32 cellular contexts compared by ENCODE assay signal in the genomic region with DNA sequence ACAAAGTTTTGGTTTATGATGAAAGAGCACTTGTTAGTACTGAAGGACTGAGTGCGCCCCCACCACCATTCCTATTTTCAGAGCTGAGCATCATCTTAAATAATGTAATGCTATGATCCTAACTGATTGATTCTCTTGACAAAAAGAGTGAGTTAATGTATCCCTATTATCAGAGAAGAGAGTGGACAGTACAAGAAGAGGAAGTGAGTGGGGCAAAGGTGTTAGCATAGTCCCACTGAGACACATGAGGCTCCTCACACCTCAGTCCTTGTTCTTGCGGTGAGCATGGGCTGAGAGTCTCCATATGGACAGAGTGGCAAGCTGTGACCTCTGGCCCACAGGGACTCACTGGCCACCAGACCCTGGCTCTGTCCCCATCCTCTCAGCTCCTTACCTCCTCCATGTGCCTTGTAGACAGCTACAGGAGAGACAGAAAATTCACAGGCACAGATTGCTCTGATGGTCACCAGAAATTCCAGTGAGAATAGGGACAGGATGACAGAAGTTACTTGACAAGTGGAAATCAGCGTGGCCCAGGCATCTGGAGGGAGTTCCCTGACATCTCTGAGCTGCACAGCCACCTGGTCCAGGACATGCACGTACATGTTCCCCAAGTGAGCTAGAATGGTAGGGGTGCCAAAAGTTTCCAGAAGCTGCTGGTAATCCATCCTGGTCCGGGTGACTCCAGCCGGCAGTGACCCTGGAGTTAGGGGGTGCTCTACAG. TPM values are rescaled to one million over a fixed set of nuclear protein-coding genes. Genes with fewer than 3 reads are reported as not detected.
DNase-seq lines count a peak whose midpoint lies in the region; ATAC-seq and TF ChIP-seq lines count a peak whose summit lies in the region.
"Had no signal": no experiment of that assay in that cellular context is flagged by ENCODE, and none has a peak within 500 bp of the region (broad histone marks: within the 10 kb centered on the region; RNA-seq: fewer than 3 reads in every experiment).

No MANE protein-coding gene starts in this region.

- 87 to 92% methylated on average over 6 of the region's 6 CpGs for WGBS in GM23248 (ENCODE audit: low coverage in 1 of 2, low lambda C conversion rate in 2 of 2, missing lambda C conversion rate in 2 of 2), 2 experiments

- H2AFZ ChIP-seq in GM23248 = no peak overlapping the region

- peaks cover 27% of the 10 kb centered on the region for H3K36me3 Mint-ChIP-seq in activated CD8-positive, alpha-beta T cell treated with anti-CD3 and anti-CD28 coated beads for 36 hours (ENCODE audit: low read depth)

- intact Hi-C loops in activated CD8-positive, alpha-beta T cell treated with anti-CD3 and anti-CD28 coated beads for 36 hours (cut with micrococcal nuclease) = no loop called here
- intact Hi-C loops in lower lobe of right lung (cut with DNase I) = no loop called here

- no peaks in the 10 kb centered on the region for H3K27me3 ChIP-seq in BLaER1 treated with 17β-estradiol and CSF1 and Interleukin-3, amounts not matched to agents 10 nM and 100 nM
- H3K27me3 ChIP-seq in lower lobe of right lung (ENCODE audit: low read depth) (no peaks in the 10 kb centered on the region), GM23248 (replicated peaks; ENCODE audit: insufficient read depth) (no peaks in the 10 kb centered on the region)
- H3K27me3 ChIP-seq: thyroid gland, uterus had no signal

- DNase-seq in NCI-H2171 treated with DMSO at 0.1 percent for 48 hours (lab: John Stamatoyannopoulos, UW) (peak; percentile 36), NCI-H2171 (lab: John Stamatoyannopoulos, UW) (no peak), lower lobe of right lung (no peak), NCI-H82 (lab: John Stamatoyannopoulos, UW) (no peak), GM23248 (no peak)
- DNase-seq in activated CD8-positive, alpha-beta T cell treated with anti-CD3 and anti-CD28 coated beads for 36 hours = no peak
- DNase-seq: 8988T; activated CD8-positive, alpha-beta memory T cell treated with anti-CD3 and anti-CD28 coated beads, Interleukin-2, amount 50 U/mL, for 48 hours; activated naive CD8-positive, alpha-beta T cell treated with anti-CD3 and anti-CD28 coated beads for 36 hours; anterior cingulate cortex; H7; hippocampal formation; KG1; left cardiac atrium; MM.1S; NCI-H1417; NCI-H2029 treated with DMSO at 0.1 percent for 48 hours; NCI-H226; NCI-H526 treated with DMSO at 0.1 percent for 48 hours; PC-3; SHP77 treated with DMSO at 0.1 percent for 48 hours; T-helper 9 cell; thyroid gland; uterus; WERI-Rb-1 had no signal

- peaks cover 12 to 27% (median 21%) of the 10 kb centered on the region in 10 experiments for H3K4me1 ChIP-seq in BLaER1 treated with 17β-estradiol and CSF1 and Interleukin-3, amounts not matched to agents 10 nM and 100 nM
- H3K4me1 ChIP-seq in lower lobe of right lung (peaks cover 12% of the 10 kb centered on the region), GM23248 (ENCODE audit: insufficient read depth) (peaks cover 5% of the 10 kb centered on the region; the same call in 1 of the 2 replicates)
- H3K4me1 ChIP-seq: uterus had no signal

- H3K27me3 Mint-ChIP-seq in activated CD8-positive, alpha-beta T cell treated with anti-CD3 and anti-CD28 coated beads for 36 hours = no peaks in the 10 kb centered on the region
- H3K27me3 Mint-ChIP-seq: activated naive CD8-positive, alpha-beta T cell treated with anti-CD3 and anti-CD28 coated beads for 36 hours; stimulated activated naive CD8-positive, alpha-beta T cell treated with anti-CD3 and anti-CD28 coated beads, Interleukin-15, Interleukin-2, amounts not matched to agents 100 ng/mL and 50 ng/mL, for 24 hours had no signal

- peaks cover 0 to 3% (median 0%) of the 10 kb centered on the region in 11 experiments; a peak in 1 of 22 replicates for H3K9me3 ChIP-seq in BLaER1 treated with 17β-estradiol and CSF1 and Interleukin-3, amounts not matched to agents 10 nM and 100 nM (replicated peaks in 1 of 11)
- no peaks in the 10 kb centered on the region for H3K9me3 ChIP-seq in lower lobe of right lung
- no peaks in the 10 kb centered on the region for H3K9me3 ChIP-seq in GM23248 (ENCODE audit: low read depth)
- H3K9me3 ChIP-seq: thyroid gland, uterus had no signal

- peak overlapping the region in 9 of 11 experiments; percentile 80 to 93 (median 83); a peak in 13 of 22 replicates for H3K4me2 ChIP-seq in BLaER1 treated with 17β-estradiol and CSF1 and Interleukin-3, amounts not matched to agents 10 nM and 100 nM
- H3K4me2 ChIP-seq in GM23248 (ENCODE audit: unreplicated experiment) = no peak overlapping the region

- no peak overlapping the region for H3K9ac ChIP-seq in BLaER1 treated with 17β-estradiol and CSF1 and Interleukin-3, amounts not matched to agents 10 nM and 100 nM
- no peak overlapping the region for H3K9ac ChIP-seq in GM23248

- peaks cover 0 to 13% (median 0%) of the 10 kb centered on the region in 11 experiments; a peak in 2 of 22 replicates for H4K20me1 ChIP-seq in BLaER1 treated with 17β-estradiol and CSF1 and Interleukin-3, amounts not matched to agents 10 nM and 100 nM
- H4K20me1 ChIP-seq in GM23248 (ENCODE audit: insufficient read depth) = no peaks in the 10 kb centered on the region

- CTCF ChIA-PET in activated CD8-positive, alpha-beta T cell treated with anti-CD3 and anti-CD28 coated beads for 36 hours (lab: Charles Lee) = interaction anchor here (1.0 to 2.7 kb wide), 3 partner anchors 13 to 596 kb away, joined by 4 to 12 read pairs (median 5); no protein-coding TSS in a partner anchor

- no peak overlapping the region for H3K27ac ChIP-seq in BLaER1 treated with 17β-estradiol and CSF1 and Interleukin-3, amounts not matched to agents 10 nM and 100 nM
- peak overlapping the region; percentile 32 for H3K27ac ChIP-seq in lower lobe of right lung
- H3K27ac ChIP-seq in GM23248 = no peak overlapping the region
- H3K27ac ChIP-seq: HL-60, thyroid gland, uterus, WERI-Rb-1 had no signal

- H3K4me1 Mint-ChIP-seq in activated CD8-positive, alpha-beta T cell treated with anti-CD3 and anti-CD28 coated beads for 36 hours (ENCODE audit: low read depth) = peaks cover 6% of the 10 kb centered on the region

- no peaks in the 10 kb centered on the region for H3K9me3 Mint-ChIP-seq in activated CD8-positive, alpha-beta T cell treated with anti-CD3 and anti-CD28 coated beads for 36 hours
- H3K9me3 Mint-ChIP-seq: activated naive CD8-positive, alpha-beta T cell treated with anti-CD3 and anti-CD28 coated beads for 36 hours; activated T-helper 2 cell treated with anti-CD3 and anti-CD28 coated beads, Interferon-gamma antibody, Interleukin-2, Interleukin-4, amounts not matched to agents 10 μg/mL and 5 μg/mL and 100 μg/mL, durations not matched to agents 14 hours and 24 hours and 36 hours; CD14-positive monocyte; stimulated activated naive CD8-positive, alpha-beta T cell treated with anti-CD3 and anti-CD28 coated beads, Interleukin-15, Interleukin-2, amounts not matched to agents 100 ng/mL and 50 ng/mL, for 24 hours had no signal

- H3K36me3 ChIP-seq in BLaER1 treated with 17β-estradiol and CSF1 and Interleukin-3, amounts not matched to agents 10 nM and 100 nM = peaks cover 33 to 45% (median 38%) of the 10 kb centered on the region in 11 experiments
- H3K36me3 ChIP-seq in lower lobe of right lung = peaks cover 38% of the 10 kb centered on the region
- H3K36me3 ChIP-seq in GM23248 (ENCODE audit: low read depth) = peaks cover 18% of the 10 kb centered on the region
- H3K36me3 ChIP-seq: uterus had no signal

- no peaks in the 10 kb centered on the region for H3K9me2 ChIP-seq in GM23248 (ENCODE audit: insufficient read depth)

- peak overlapping the region; percentile 20 for H3K27ac Mint-ChIP-seq in activated CD8-positive, alpha-beta T cell treated with anti-CD3 and anti-CD28 coated beads for 36 hours
- H3K27ac Mint-ChIP-seq: activated naive CD8-positive, alpha-beta T cell treated with anti-CD3 and anti-CD28 coated beads for 36 hours; activated T-helper 2 cell treated with anti-CD3 and anti-CD28 coated beads, Interferon-gamma antibody, Interleukin-2, Interleukin-4, amounts not matched to agents 10 μg/mL and 5 μg/mL and 100 μg/mL, durations not matched to agents 14 hours and 24 hours and 36 hours; CD14-positive monocyte; nephron; stimulated activated naive CD8-positive, alpha-beta T cell treated with anti-CD3 and anti-CD28 coated beads, Interleukin-15, Interleukin-2, amounts not matched to agents 100 ng/mL and 50 ng/mL, for 24 hours had no signal

- in situ Hi-C loops in GM23248 (cut with MboI) = loop anchor here (25.0 kb wide), 1 partner anchor 604 kb away; no protein-coding TSS in a partner anchor

- ATAC-seq in activated CD8-positive, alpha-beta T cell treated with anti-CD3 and anti-CD28 coated beads for 36 hours = no peak
- no peak for ATAC-seq in lower lobe of right lung
- ATAC-seq in GM21723 (IDR thresholded peaks at IDR 0.05; ENCODE audit: unreplicated experiment) = no peak
- ATAC-seq: left cardiac atrium, PC-3 had no signal

- TF ChIP-seq CTCF in activated CD8-positive, alpha-beta T cell treated with anti-CD3 and anti-CD28 coated beads for 36 hours (IDR thresholded peaks at IDR 0.05) = no peak
- TF ChIP-seq CTCF in lower lobe of right lung (IDR thresholded peaks at IDR 0.05) = no peak

- H3K4me3 Mint-ChIP-seq in activated CD8-positive, alpha-beta T cell treated with anti-CD3 and anti-CD28 coated beads for 36 hours = no peak overlapping the region
- H3K4me3 Mint-ChIP-seq: activated naive CD8-positive, alpha-beta T cell treated with anti-CD3 and anti-CD28 coated beads for 36 hours; CD14-positive monocyte; nephron; stimulated activated naive CD8-positive, alpha-beta T cell treated with anti-CD3 and anti-CD28 coated beads, Interleukin-15, Interleukin-2, amounts not matched to agents 100 ng/mL and 50 ng/mL, for 24 hours had no signal

- H3F3A ChIP-seq in GM23248 (ENCODE audit: insufficient read depth) = no peaks in the 10 kb centered on the region

- no peaks in the 10 kb centered on the region for H3K79me2 ChIP-seq in GM23248 (ENCODE audit: insufficient read depth)

- POLR2A ChIA-PET in activated CD8-positive, alpha-beta T cell treated with anti-CD3 and anti-CD28 coated beads for 36 hours (lab: Charles Lee) = interaction anchor here (0.6 kb wide), 1 partner anchor 14 kb away, joined by 3 read pairs; no protein-coding TSS in a partner anchor

- no peak overlapping the region for H3K4me3 ChIP-seq in BLaER1 treated with 17β-estradiol and CSF1 and Interleukin-3, amounts not matched to agents 10 nM and 100 nM
- H3K4me3 ChIP-seq in lower lobe of right lung (no peak overlapping the region), GM23248 (no peak overlapping the region)
- H3K4me3 ChIP-seq: thyroid gland, uterus had no signal

RNA-seq across cellular contexts. Expression of a gene that starts 32.6 kb away (rescaled TPM):
- 10 to 100 TPM; 27.5 to 29.7 TPM for total RNA-seq in activated CD8-positive, alpha-beta T cell treated with anti-CD3 and anti-CD28 coated beads for 36 hours
- total RNA-seq in lower lobe of right lung = 28.1 TPM
- 31.1 and 33.6 TPM in 2 replicates for total RNA-seq in GM23248 (2014; rRNA removed; shearing (Covaris generic))
- 24.5 and 27.4 TPM in 2 replicates for polyA plus RNA-seq in GM23248 (2016; fragmentation: Nextera tagmentation; extraction: Ambion mirVana)
